ENCODE assay signal across 8 cellular contexts in genomic region chr3:157572559-157573270, GRCh38.
DNase-seq lines count a peak whose midpoint lies in the region; TF ChIP-seq lines count a peak whose summit lies in the region.

No MANE protein-coding gene starts in this region.

- no peaks in the 10 kb centered on the region for H3F3A ChIP-seq in neural cell (ENCODE audit: insufficient read depth, low read length, poor library complexity, severe bottlenecking)

- no peak for TF ChIP-seq RAD21 in neural cell (conservative IDR thresholded peaks at IDR 0.05)

- no peak overlapping the region for H3K9ac ChIP-seq in neural cell (ENCODE audit: low read length)

- no peak overlapping the region for H3K4me3 ChIP-seq in neural cell (ENCODE audit: low read length)

- CTCF ChIA-PET in activated naive CD4-positive, alpha-beta T cell treated with anti-CD3 and anti-CD28 coated beads, Interleukin-2, amount 10 ng/mL, durations not matched to agents 7 days and 5 days (lab: Charles Lee): interaction anchor here (0.7 to 3.4 kb wide), 13 partner anchors 10 to 436 kb away, joined by 3 to 108 read pairs (median 3); no protein-coding TSS in a partner anchor

- H3K27ac ChIP-seq in neural cell (ENCODE audit: low read length): no peak overlapping the region

- H3K4me1 Mint-ChIP-seq in activated naive CD4-positive, alpha-beta T cell treated with anti-CD3 and anti-CD28 coated beads, Interleukin-2, amount 10 ng/mL, durations not matched to agents 7 days and 5 days: no peaks in the 10 kb centered on the region

- peak; percentile 44 for TF ChIP-seq CTCF in neural cell (IDR thresholded peaks at IDR 0.05; ENCODE audit: poor library complexity, severe bottlenecking)

- H4K20me1 ChIP-seq in neural cell (ENCODE audit: insufficient read depth): no peaks in the 10 kb centered on the region

- H3K27ac Mint-ChIP-seq in activated naive CD4-positive, alpha-beta T cell treated with anti-CD3 and anti-CD28 coated beads, Interleukin-2, amount 10 ng/mL, durations not matched to agents 7 days and 5 days: no peak overlapping the region

- no peaks in the 10 kb centered on the region for H3K9me3 Mint-ChIP-seq in activated naive CD4-positive, alpha-beta T cell treated with anti-CD3 and anti-CD28 coated beads, Interleukin-2, amount 10 ng/mL, durations not matched to agents 7 days and 5 days

- H3K27me3 ChIP-seq in neural cell (ENCODE audit: insufficient read depth, low read depth, low read length): no peaks in the 10 kb centered on the region

- peaks cover 4% of the 10 kb centered on the region for H3K27me3 Mint-ChIP-seq in activated naive CD4-positive, alpha-beta T cell treated with anti-CD3 and anti-CD28 coated beads, Interleukin-2, amount 10 ng/mL, durations not matched to agents 7 days and 5 days

- TF ChIP-seq EP300 in neural cell (conservative IDR thresholded peaks at IDR 0.05; ENCODE audit: poor library complexity, severe bottlenecking): no peak

- TF ChIP-seq POLR2A in erythroblast (IDR thresholded peaks at IDR 0.05; ENCODE audit: low read length): no peak

- peak; percentile 27 for DNase-seq in activated naive CD4-positive, alpha-beta T cell treated with anti-CD3 and anti-CD28 coated beads, Interleukin-2, amount 10 ng/mL, durations not matched to agents 7 days and 5 days
- no peak for DNase-seq in activated naive CD4-positive, alpha-beta T cell (lab: John Stamatoyannopoulos, UW)
- DNase-seq in H4 (ENCODE audit: low spot score): peak; percentile 82
- peak; percentile 68 for DNase-seq in LHCN-M2 (ENCODE audit: low read depth)
- peak; percentile 70 for DNase-seq in RPMI7951 (ENCODE audit: low read depth)
- peak; percentile 50 to 74 for DNase-seq in erythroblast (lab: John Stamatoyannopoulos, UW)
- no peak for DNase-seq in activated effector memory CD4-positive, alpha-beta T cell treated with Interleukin-2 at 50 U/mL for 16 hours

- no peaks in the 10 kb centered on the region for H3K36me3 Mint-ChIP-seq in activated naive CD4-positive, alpha-beta T cell treated with anti-CD3 and anti-CD28 coated beads, Interleukin-2, amount 10 ng/mL, durations not matched to agents 7 days and 5 days

- H2AFZ ChIP-seq in neural cell (ENCODE audit: low read depth, low read length): no peak overlapping the region

- no peaks in the 10 kb centered on the region for H3K36me3 ChIP-seq in neural cell (ENCODE audit: insufficient read depth, low read length)

- no peaks in the 10 kb centered on the region for H3K79me2 ChIP-seq in neural cell (replicated peaks; ENCODE audit: insufficient read depth, low read length)

- H3K9me2 ChIP-seq in neural cell (ENCODE audit: insufficient read depth, low read length): no peaks in the 10 kb centered on the region

- H3K4me3 Mint-ChIP-seq in activated naive CD4-positive, alpha-beta T cell treated with anti-CD3 and anti-CD28 coated beads, Interleukin-2, amount 10 ng/mL, durations not matched to agents 7 days and 5 days: no peak overlapping the region

- no peak overlapping the region for H3K4me2 ChIP-seq in neural cell (ENCODE audit: low read length)

- H3K9me3 ChIP-seq in neural cell (ENCODE audit: low read length): no peaks in the 10 kb centered on the region

TF ChIP-seq in neural cell, 6 proteins besides CTCF, POLR2A, EP300 and RAD21:
- no peak for TF ChIP-seq SMC3 (conservative IDR thresholded peaks at IDR 0.05; ENCODE audit: poor library complexity)
- TF ChIP-seq POLR2AphosphoS5 (IDR thresholded peaks at IDR 0.05): no peak
- no peak for TF ChIP-seq MXI1 (conservative IDR thresholded peaks at IDR 0.05; ENCODE audit: poor library complexity, severe bottlenecking)
- TF ChIP-seq EZH2 (IDR thresholded peaks at IDR 0.05; ENCODE audit: borderline replicate concordance, insufficient read depth, low read length, poor library complexity, severe bottlenecking): no peak
- TF ChIP-seq TAF1 (IDR thresholded peaks at IDR 0.05; ENCODE audit: low read depth): no peak
- no peak for TF ChIP-seq REST (IDR thresholded peaks at IDR 0.05; ENCODE audit: borderline replicate concordance)
TF ChIP-seq in neural cell: peak in this region for 0.

Comparison
In these comparisons a context has a peak if more than half of its experiments do, and no peak if none do; other contexts are left out.
1. DNase-seq: peak in activated naive CD4-positive, alpha-beta T cell treated with anti-CD3 and anti-CD28 coated beads, Interleukin-2, amount 10 ng/mL, durations not matched to agents 7 days and 5 days (single experiment), H4 (single experiment), LHCN-M2 (single experiment), RPMI7951 (single experiment) and erythroblast (2 of 2); none in activated naive CD4-positive, alpha-beta T cell (0 of 4) and activated effector memory CD4-positive, alpha-beta T cell treated with Interleukin-2 at 50 U/mL for 16 hours (single experiment).